ENCODE assay signal across 13 cellular contexts in genomic region chr7:158318511-158318913, GRCh38.
"Had no signal": no experiment of that assay in that cellular context is flagged by ENCODE, and none has a peak within 500 bp of the region (broad histone marks: within the 10 kb centered on the region; RNA-seq: fewer than 3 reads in every experiment).

No MANE protein-coding gene starts in this region.

- H3K27ac ChIP-seq: coronary artery, esophagus squamous epithelium, psoas muscle, sigmoid colon, upper lobe of left lung had no signal

- ATAC-seq: naive thymus-derived CD8-positive, alpha-beta T cell; psoas muscle; stimulated activated naive CD8-positive, alpha-beta T cell treated with anti-CD3 and anti-CD28 coated beads, Interleukin-15, amount 100 ng/mL, for 72 hours had no signal

- H3K4me3 ChIP-seq: psoas muscle had no signal

- H3K36me3 ChIP-seq: esophagus squamous epithelium, sigmoid colon, spleen, upper lobe of left lung had no signal

- H3K4me1 ChIP-seq: esophagus squamous epithelium, psoas muscle had no signal

- DNase-seq: activated CD4-positive, alpha-beta T cell treated with anti-CD3 and anti-CD28 coated beads, Interleukin-2, amount 10 ng/mL, durations not matched to agents 7 days and 5 days; activated naive CD8-positive, alpha-beta T cell treated with anti-CD3 and anti-CD28 coated beads for 36 hours; effector CD4-positive, alpha-beta T cell; esophagus squamous epithelium; left ventricle myocardium superior; psoas muscle; sigmoid colon; stimulated activated naive CD8-positive, alpha-beta T cell treated with anti-CD3 and anti-CD28 coated beads, Interleukin-15, amount 100 ng/mL, for 72 hours; SW 1271 had no signal

- H3K9me3 ChIP-seq: esophagus squamous epithelium, psoas muscle, upper lobe of left lung had no signal
